15 cellular contexts compared by ENCODE assay signal in the genomic region with DNA sequence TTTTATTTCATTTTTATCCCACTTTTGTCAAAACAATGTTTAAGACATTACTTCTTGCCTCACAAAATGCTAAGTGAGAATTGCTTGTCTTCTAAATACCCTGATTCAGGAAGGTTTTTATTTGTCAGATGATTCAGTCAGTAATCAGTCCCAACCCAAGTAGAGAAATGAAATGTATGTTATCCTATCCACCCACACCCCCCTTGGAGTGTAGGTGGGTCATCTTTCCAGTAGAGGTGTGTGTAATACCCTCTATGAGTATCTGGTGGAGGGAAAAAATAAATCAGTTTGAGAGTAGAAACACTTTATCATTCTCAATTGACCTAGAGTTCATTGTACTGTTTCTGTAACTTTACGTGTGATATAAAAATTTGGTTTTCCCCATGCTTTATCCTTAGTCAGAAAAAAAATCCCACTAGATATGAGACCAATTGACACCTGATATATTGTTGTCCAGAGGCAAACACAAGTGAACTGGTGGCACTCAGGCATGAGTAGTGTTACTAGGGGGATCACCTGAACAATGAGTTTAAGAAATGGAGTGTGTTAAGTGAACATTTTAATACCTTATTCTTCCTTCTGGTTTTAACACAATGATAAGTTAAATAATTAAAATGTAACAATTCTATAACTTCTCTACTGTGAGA.
DNase-seq lines count a peak whose midpoint lies in the region; ATAC-seq and TF ChIP-seq lines count a peak whose summit lies in the region.
"Had no signal": no experiment of that assay in that cellular context is flagged by ENCODE, and none has a peak within 500 bp of the region (broad histone marks: within the 10 kb centered on the region; RNA-seq: fewer than 3 reads in every experiment).

No MANE protein-coding gene starts in this region.

- no peak for TF ChIP-seq EP300 in ovary (IDR thresholded peaks at IDR 0.05)

- ATAC-seq in activated T-cell treated with anti-CD3 and anti-CD28 coated beads, Interleukin-2, amount 50 U/mL, for 72 hours (replicated peaks in 1 of 2): peak; percentile 74 to 78
- ATAC-seq in stimulated activated naive CD8-positive, alpha-beta T cell treated with anti-CD3 and anti-CD28 coated beads, Interleukin-15, Interleukin-2, amounts not matched to agents 100 U/mL and 50 U/mL, for 24 hours: peak; percentile 88
- ATAC-seq: esophagus mucosa, pancreas had no signal

- no peaks in the 10 kb centered on the region for H3K27me3 ChIP-seq in ovary
- no peaks in the 10 kb centered on the region for H3K27me3 ChIP-seq in dorsolateral prefrontal cortex
- H3K27me3 ChIP-seq: pancreas, suprapubic skin had no signal

- H3K36me3 Mint-ChIP-seq in activated naive CD4-positive, alpha-beta T cell treated with anti-CD3 and anti-CD28 coated beads, Interleukin-2, amount 10 ng/mL, durations not matched to agents 7 days and 5 days: no peaks in the 10 kb centered on the region
- peaks cover 2 to 3% of the 10 kb centered on the region in 2 donors for H3K36me3 Mint-ChIP-seq in activated T-cell treated with anti-CD3 and anti-CD28 coated beads, Interleukin-2, amount 50 U/mL, for 72 hours (ENCODE audit: insufficient read depth in 2 of 2)

- CTCF ChIA-PET in activated naive CD4-positive, alpha-beta T cell treated with anti-CD3 and anti-CD28 coated beads, Interleukin-2, amount 10 ng/mL, durations not matched to agents 7 days and 5 days (lab: Charles Lee): interaction anchor here (1.2 kb wide), 1 partner anchor 10 kb away, joined by 3 read pairs; no protein-coding TSS in a partner anchor

- no peak overlapping the region for H3K27ac Mint-ChIP-seq in activated naive CD4-positive, alpha-beta T cell treated with anti-CD3 and anti-CD28 coated beads, Interleukin-2, amount 10 ng/mL, durations not matched to agents 7 days and 5 days
- H3K27ac Mint-ChIP-seq in activated T-cell treated with anti-CD3 and anti-CD28 coated beads, Interleukin-2, amount 50 U/mL, for 72 hours: peak overlapping the region; percentile 27

- H3K9me3 Mint-ChIP-seq in activated naive CD4-positive, alpha-beta T cell treated with anti-CD3 and anti-CD28 coated beads, Interleukin-2, amount 10 ng/mL, durations not matched to agents 7 days and 5 days: peaks cover 6% of the 10 kb centered on the region
- H3K9me3 Mint-ChIP-seq in activated T-cell treated with anti-CD3 and anti-CD28 coated beads, Interleukin-2, amount 50 U/mL, for 72 hours: peaks cover 1 to 7% of the 10 kb centered on the region in 2 donors

- no peaks in the 10 kb centered on the region for H3K4me1 ChIP-seq in ovary (ENCODE audit: insufficient read depth)
- H3K4me1 ChIP-seq: Caco-2 had no signal

- H3K4me1 Mint-ChIP-seq in activated naive CD4-positive, alpha-beta T cell treated with anti-CD3 and anti-CD28 coated beads, Interleukin-2, amount 10 ng/mL, durations not matched to agents 7 days and 5 days: peaks cover 25% of the 10 kb centered on the region
- peaks cover 49% of the 10 kb centered on the region for H3K4me1 Mint-ChIP-seq in activated T-cell treated with anti-CD3 and anti-CD28 coated beads, Interleukin-2, amount 50 U/mL, for 72 hours (ENCODE audit: low read depth)

- WGBS in ovary, 3 donors: 94 to 98% (median 94%) methylated on average over 1 of the region's 1 CpG

- no peak for TF ChIP-seq CTCF in ovary (IDR thresholded peaks at IDR 0.05)
- no peak for TF ChIP-seq CTCF in dorsolateral prefrontal cortex (IDR thresholded peaks at IDR 0.05 in 54 of 56, conservative IDR thresholded peaks at IDR 0.05 in 2 of 56; ENCODE audit: low read depth in 1 of 56, partially characterized antibody in 56 of 56)

- DNase-seq in activated naive CD4-positive, alpha-beta T cell treated with Interleukin-2 at 50 U/mL for 16 hours: peak; percentile 66
- DNase-seq in activated naive CD4-positive, alpha-beta T cell treated with anti-CD3 and anti-CD28 coated beads, Interleukin-2, amount 10 ng/mL, durations not matched to agents 7 days and 5 days: no peak
- peak; percentile 37 to 44 for DNase-seq in activated T-cell treated with anti-CD3 and anti-CD28 coated beads, Interleukin-2, amount 50 U/mL, for 72 hours
- peak; percentile 39 to 52 (median 51) for DNase-seq in stimulated activated CD4-positive, alpha-beta T cell treated with anti-CD3 and anti-CD28 coated beads, Interleukin-12 subunit alpha, Interleukin-12 subunit beta, amount 100 ng/mL, for 48 hours (ENCODE audit: low read depth in 2 of 3, low spot score in 1 of 3)
- peak; percentile 46 for DNase-seq in stimulated activated naive CD8-positive, alpha-beta T cell treated with anti-CD3 and anti-CD28 coated beads, Interleukin-15, Interleukin-2, amounts not matched to agents 100 U/mL and 50 U/mL, for 24 hours
- DNase-seq in ovary (no peak), dorsolateral prefrontal cortex (no peak)
- DNase-seq: AML-193, Caco-2, NCI-H1417, NCI-H2171, pancreas had no signal

- TF ChIP-seq POLR2A in ovary (IDR thresholded peaks at IDR 0.05): no peak

- no peak overlapping the region for H3K4me3 ChIP-seq in ovary
- H3K4me3 ChIP-seq in dorsolateral prefrontal cortex: no peak overlapping the region
- H3K4me3 ChIP-seq: pancreas, SJSA1, suprapubic skin had no signal

- H3K27ac ChIP-seq in ovary (no peak overlapping the region), dorsolateral prefrontal cortex (no peak overlapping the region)
- H3K27ac ChIP-seq: pancreas, SJSA1, suprapubic skin had no signal

- H3K27me3 Mint-ChIP-seq in activated naive CD4-positive, alpha-beta T cell treated with anti-CD3 and anti-CD28 coated beads, Interleukin-2, amount 10 ng/mL, durations not matched to agents 7 days and 5 days: no peaks in the 10 kb centered on the region
- H3K27me3 Mint-ChIP-seq in activated T-cell treated with anti-CD3 and anti-CD28 coated beads, Interleukin-2, amount 50 U/mL, for 72 hours (ENCODE audit: low read depth): no peaks in the 10 kb centered on the region

- intact Hi-C loops in ovary (cut with DNase I) (no loop called here), dorsolateral prefrontal cortex (cut with DNase I) (no loop called here)

- H3K36me3 ChIP-seq in ovary: no peaks in the 10 kb centered on the region
- H3K36me3 ChIP-seq: pancreas, SJSA1, suprapubic skin had no signal

- no peak overlapping the region for H3K4me3 Mint-ChIP-seq in activated naive CD4-positive, alpha-beta T cell treated with anti-CD3 and anti-CD28 coated beads, Interleukin-2, amount 10 ng/mL, durations not matched to agents 7 days and 5 days
- H3K4me3 Mint-ChIP-seq in activated T-cell treated with anti-CD3 and anti-CD28 coated beads, Interleukin-2, amount 50 U/mL, for 72 hours: peak overlapping the region in 1 of 2 donors; percentile 36

- H3K9me3 ChIP-seq in ovary: no peaks in the 10 kb centered on the region
- H3K9me3 ChIP-seq: Caco-2, pancreas, SJSA1, suprapubic skin had no signal

Comparison
In these comparisons a context has a peak if more than half of its experiments do, and no peak if none do; other contexts are left out.
1. DNase-seq: peak in activated naive CD4-positive, alpha-beta T cell treated with Interleukin-2 at 50 U/mL for 16 hours (single experiment), activated T-cell treated with anti-CD3 and anti-CD28 coated beads, Interleukin-2, amount 50 U/mL, for 72 hours (2 of 2), stimulated activated CD4-positive, alpha-beta T cell treated with anti-CD3 and anti-CD28 coated beads, Interleukin-12 subunit alpha, Interleukin-12 subunit beta, amount 100 ng/mL, for 48 hours (3 of 3) and stimulated activated naive CD8-positive, alpha-beta T cell treated with anti-CD3 and anti-CD28 coated beads, Interleukin-15, Interleukin-2, amounts not matched to agents 100 U/mL and 50 U/mL, for 24 hours (single experiment); none in activated naive CD4-positive, alpha-beta T cell treated with anti-CD3 and anti-CD28 coated beads, Interleukin-2, amount 10 ng/mL, durations not matched to agents 7 days and 5 days (single experiment), ovary (0 of 5) and dorsolateral prefrontal cortex (0 of 10).